34 cellular contexts compared by ENCODE assay signal in genomic region chr14:29092121-29092520, GRCh38.
"Had no signal": no experiment of that assay in that cellular context is flagged by ENCODE, and none has a peak within 500 bp of the region (broad histone marks: within the 10 kb centered on the region; RNA-seq: fewer than 3 reads in every experiment).

No MANE protein-coding gene starts in this region.

- H3K27ac ChIP-seq: body of pancreas, Peyer's patch, RWPE1, WERI-Rb-1 had no signal

- H3K27me3 ChIP-seq: body of pancreas, Peyer's patch had no signal

- DNase-seq: activated CD4-positive, alpha-beta T cell treated with anti-CD3 and anti-CD28 coated beads for 1 hour; activated CD4-positive, alpha-beta T cell treated with anti-CD3 and anti-CD28 coated beads for 48 hours; activated CD4-positive, alpha-beta T cell treated with anti-CD3 and anti-CD28 coated beads, Interleukin-2, amount 50 U/mL, for 4 hours; activated CD4-positive, CD25-positive, alpha-beta regulatory T cell; activated CD8-positive, alpha-beta T cell treated with anti-CD3 and anti-CD28 coated beads for 36 hours; activated effector memory CD4-positive, alpha-beta T cell treated with anti-CD3 and anti-CD28 coated beads, Interleukin-2, amount 50 U/mL, for 16 hours; activated naive CD4-positive, alpha-beta T cell; activated naive CD4-positive, alpha-beta T cell treated with anti-CD3 and anti-CD28 coated beads, Interleukin-2, amount 50 U/mL, for 16 hours; activated naive CD8-positive, alpha-beta T cell treated with anti-CD3 and anti-CD28 coated beads for 36 hours; activated T-cell treated with anti-CD3 and anti-CD28 coated beads, Interleukin-2, amount 50 U/mL, for 1 hour; activated T-cell treated with anti-CD3 and anti-CD28 coated beads, Interleukin-2, amount 50 U/mL, for 72 hours; amniotic stem cell; body of pancreas; central memory CD4-positive, alpha-beta T cell; Karpas-422; KBM-7; NCI-H1105; NCI-H1436 treated with DMSO at 0.1 percent for 48 hours; NCI-H1694 treated with DMSO at 0.1 percent for 48 hours; NCI-H2029; NCI-H2107; NCI-H2171; NCI-H2227 treated with DMSO at 0.1 percent for 48 hours; NCI-H446; NCI-H524; PC-3; Peyer's patch; SIG-M5; SW 1271; T-helper 1 cell; T-helper 2 cell; T-helper 9 cell; WERI-Rb-1 had no signal
